6 cellular contexts compared by ENCODE assay signal in the genomic region with DNA sequence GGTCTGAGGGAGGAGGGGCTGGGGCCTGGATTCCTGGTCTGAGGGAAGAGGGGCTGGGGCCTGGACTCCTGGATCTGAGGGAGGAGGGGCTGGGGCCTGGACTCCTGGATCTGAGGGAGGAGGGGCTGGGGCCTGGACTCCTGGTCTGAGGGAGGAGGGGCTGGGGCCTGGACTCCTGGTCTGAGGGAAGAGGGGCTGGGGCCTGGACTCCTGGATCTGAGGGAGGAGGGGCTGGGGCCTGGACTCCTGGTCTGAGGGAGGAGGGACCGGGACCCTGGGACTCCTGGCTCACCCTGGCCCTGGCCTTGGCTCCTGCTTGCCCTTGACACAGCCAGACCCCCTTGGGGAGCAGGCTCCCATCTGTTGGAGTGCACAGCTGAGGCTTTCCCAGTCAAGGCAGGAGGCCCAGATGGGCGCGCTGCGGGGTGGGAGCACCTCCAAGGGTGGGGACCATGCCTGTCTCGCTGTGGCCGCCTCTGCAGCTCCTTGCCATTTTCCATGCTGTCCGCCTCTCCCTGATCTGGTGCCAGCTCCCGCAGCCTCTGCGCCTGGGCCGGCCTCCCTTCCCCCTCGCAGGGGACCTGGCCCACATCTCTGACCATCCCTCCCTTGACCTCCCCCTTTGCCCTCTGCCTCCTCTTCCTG. TPM values are rescaled to one million over a fixed set of nuclear protein-coding genes. Genes with fewer than 3 reads are reported as not detected.
"Had no signal": no experiment of that assay in that cellular context is flagged by ENCODE, and none has a peak within 500 bp of the region (broad histone marks: within the 10 kb centered on the region; RNA-seq: fewer than 3 reads in every experiment).

No MANE protein-coding gene starts in this region.

RNA-seq across cellular contexts. Expression of a gene that starts 2.0 kb away (rescaled TPM):
- total RNA-seq: dermis microvascular lymphatic vessel endothelial cell, lower leg skin, osteocyte, subcutaneous adipose tissue, upper lobe of right lung had no signal
- polyA plus RNA-seq: endothelial cell of umbilical vein had no signal
